In the genomic region with DNA sequence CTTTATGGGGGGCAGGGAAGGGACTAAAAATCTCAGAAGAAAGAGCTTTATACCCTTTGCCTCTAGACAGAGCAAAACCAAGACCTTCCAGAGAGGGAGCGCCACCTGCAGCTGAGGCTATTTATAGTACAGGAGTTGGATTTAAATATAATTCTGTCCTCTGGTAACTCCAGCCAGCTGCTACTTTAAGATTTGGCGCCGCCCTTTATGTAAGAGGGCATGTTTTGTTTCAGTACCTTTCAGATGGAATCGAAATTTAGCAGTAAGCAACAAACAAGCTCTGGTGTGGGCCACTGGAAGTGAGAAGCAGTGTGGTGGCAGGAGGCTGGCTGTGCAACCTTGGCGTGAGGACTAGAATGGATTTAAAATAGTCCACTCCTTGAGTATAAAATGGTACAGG, we compare ENCODE assay signal across 1 cellular context.
TF ChIP-seq lines count a peak whose summit lies in the region.

No MANE protein-coding gene starts in this region.

TF ChIP-seq in WTC11, 78 proteins besides CTCF, POLR2A, EP300 and RAD21 (continued from another document):
- TF ChIP-seq, protein P1, sequence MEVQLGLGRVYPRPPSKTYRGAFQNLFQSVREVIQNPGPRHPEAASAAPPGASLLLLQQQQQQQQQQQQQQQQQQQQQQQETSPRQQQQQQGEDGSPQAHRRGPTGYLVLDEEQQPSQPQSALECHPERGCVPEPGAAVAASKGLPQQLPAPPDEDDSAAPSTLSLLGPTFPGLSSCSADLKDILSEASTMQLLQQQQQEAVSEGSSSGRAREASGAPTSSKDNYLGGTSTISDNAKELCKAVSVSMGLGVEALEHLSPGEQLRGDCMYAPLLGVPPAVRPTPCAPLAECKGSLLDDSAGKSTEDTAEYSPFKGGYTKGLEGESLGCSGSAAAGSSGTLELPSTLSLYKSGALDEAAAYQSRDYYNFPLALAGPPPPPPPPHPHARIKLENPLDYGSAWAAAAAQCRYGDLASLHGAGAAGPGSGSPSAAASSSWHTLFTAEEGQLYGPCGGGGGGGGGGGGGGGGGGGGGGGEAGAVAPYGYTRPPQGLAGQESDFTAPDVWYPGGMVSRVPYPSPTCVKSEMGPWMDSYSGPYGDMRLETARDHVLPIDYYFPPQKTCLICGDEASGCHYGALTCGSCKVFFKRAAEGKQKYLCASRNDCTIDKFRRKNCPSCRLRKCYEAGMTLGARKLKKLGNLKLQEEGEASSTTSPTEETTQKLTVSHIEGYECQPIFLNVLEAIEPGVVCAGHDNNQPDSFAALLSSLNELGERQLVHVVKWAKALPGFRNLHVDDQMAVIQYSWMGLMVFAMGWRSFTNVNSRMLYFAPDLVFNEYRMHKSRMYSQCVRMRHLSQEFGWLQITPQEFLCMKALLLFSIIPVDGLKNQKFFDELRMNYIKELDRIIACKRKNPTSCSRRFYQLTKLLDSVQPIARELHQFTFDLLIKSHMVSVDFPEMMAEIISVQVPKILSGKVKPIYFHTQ (CRISPR knock-in tag; IDR thresholded peaks at IDR 0.05), result no peak
TF ChIP-seq in WTC11: peak in this region for 0.
